In genomic region chr1:155967410-155968400, GRCh38 we compare ENCODE assay signal across 7 cellular contexts. TPM values are rescaled to one million over a fixed set of nuclear protein-coding genes. Genes with fewer than 3 reads are reported as not detected.
A peak's percentile ranks its signal among the peaks of the same experiment; 100 is the strongest.
DNase-seq lines count a peak whose midpoint lies in the region; TF ChIP-seq lines count a peak whose summit lies in the region.
"Had no signal": no experiment of that assay in that cellular context is flagged by ENCODE, and none has a peak within 500 bp of the region (broad histone marks: within the 10 kb centered on the region; RNA-seq: fewer than 3 reads in every experiment).

No MANE protein-coding gene starts in this region.

- H3K4me3 ChIP-seq in effector memory CD4-positive, alpha-beta T cell (ENCODE audit: insufficient read depth, low read depth, low read length, poor library complexity, severe bottlenecking): peak overlapping the region; percentile 1
- H3K4me3 ChIP-seq in prostate gland (no peak overlapping the region), Karpas-422 (ENCODE audit: low read length) (no peak overlapping the region)
- H3K4me3 ChIP-seq: HAP-1 had no signal

- H2AFZ ChIP-seq in Karpas-422 (ENCODE audit: low read length): no peak overlapping the region

- no peaks in the 10 kb centered on the region for H3K9me3 ChIP-seq in effector memory CD4-positive, alpha-beta T cell (ENCODE audit: control insufficient read depth, low read length)
- H3K9me3 ChIP-seq in prostate gland (no peaks in the 10 kb centered on the region), Karpas-422 (ENCODE audit: low read length) (no peaks in the 10 kb centered on the region)
- H3K9me3 ChIP-seq: HAP-1 had no signal

- H3K4me2 ChIP-seq in Karpas-422 (ENCODE audit: low read depth, low read length, poor library complexity, severe bottlenecking): no peak overlapping the region

- TF ChIP-seq CTCF in prostate gland (IDR thresholded peaks at IDR 0.05): no peak

- H3K36me3 ChIP-seq in effector memory CD4-positive, alpha-beta T cell (ENCODE audit: control insufficient read depth, insufficient read depth, low read length): peaks cover 58% of the 10 kb centered on the region
- H3K36me3 ChIP-seq in prostate gland: peaks cover 0 to 2% of the 10 kb centered on the region in 2 donors
- H3K36me3 ChIP-seq in Karpas-422 (ENCODE audit: insufficient read depth, low read length): peaks cover 39% of the 10 kb centered on the region; the same call in 1 of the 2 replicates

- no peak for TF ChIP-seq POLR2A in prostate gland (IDR thresholded peaks at IDR 0.05)

- peaks cover 59% of the 10 kb centered on the region for H3K4me1 ChIP-seq in effector memory CD4-positive, alpha-beta T cell (ENCODE audit: control insufficient read depth, insufficient read depth, low read length, poor library complexity, severe bottlenecking)
- H3K4me1 ChIP-seq in prostate gland (replicated peaks) (no peaks in the 10 kb centered on the region), Karpas-422 (ENCODE audit: low read length) (peaks cover 44% of the 10 kb centered on the region)
- H3K4me1 ChIP-seq: HAP-1 had no signal

- peak; percentile 43 for DNase-seq in NOMO-1 treated with DMSO at 0.1 percent for 48 hours (lab: John Stamatoyannopoulos, UW; ENCODE audit: unreplicated experiment)
- no peak for DNase-seq in effector memory CD4-positive, alpha-beta T cell
- no peak for DNase-seq in prostate gland (ENCODE audit: low spot score)
- DNase-seq in NCI-H345 (lab: John Stamatoyannopoulos, UW): no peak
- no peak for DNase-seq in NCI-H187 (lab: John Stamatoyannopoulos, UW)
- no peak for DNase-seq in Karpas-422

- no peaks in the 10 kb centered on the region for H3K27me3 ChIP-seq in effector memory CD4-positive, alpha-beta T cell (replicated peaks; ENCODE audit: control insufficient read depth, insufficient read depth, low read length, poor library complexity, severe bottlenecking)
- H3K27me3 ChIP-seq in prostate gland (replicated peaks; ENCODE audit: insufficient read depth) (no peaks in the 10 kb centered on the region), Karpas-422 (ENCODE audit: low read length) (no peaks in the 10 kb centered on the region)

- peak overlapping the region; percentile 62 for H3K27ac ChIP-seq in effector memory CD4-positive, alpha-beta T cell (ENCODE audit: insufficient read depth, low read length, poor library complexity, severe bottlenecking)
- peak overlapping the region; percentile 24 to 35 for H3K27ac ChIP-seq in prostate gland
- no peak overlapping the region for H3K27ac ChIP-seq in Karpas-422 (ENCODE audit: low read length)

- intact Hi-C loops in prostate gland (cut with DNase I): no loop called here

- H3K9ac ChIP-seq in Karpas-422 (ENCODE audit: low read length): no peak overlapping the region

- WGBS in prostate gland: 59% methylated on average over 19 of the region's 19 CpGs

- H3K9me2 ChIP-seq in Karpas-422 (replicated peaks; ENCODE audit: insufficient read depth, low read length): no peaks in the 10 kb centered on the region

- H4K20me1 ChIP-seq in Karpas-422 (ENCODE audit: insufficient read depth, low read depth, low read length): peaks cover 45% of the 10 kb centered on the region; the same call in 1 of the 2 replicates

- peaks cover 63% of the 10 kb centered on the region for H3K79me2 ChIP-seq in Karpas-422 (ENCODE audit: low read length)

RNA-seq across cellular contexts. Expression of gene ARHGEF2, which starts 10.6 kb away (rescaled TPM):
- 10 to 100 TPM; 35.8 to 66.2 TPM for total RNA-seq in prostate gland
- total RNA-seq in Karpas-422 (2014; rRNA removed; shearing (Covaris generic); ENCODE audit: low replicate concordance): 85.1 and 207 TPM in 2 replicates

RNA-seq across cellular contexts. Expression of gene RXFP4, which starts 26.3 kb away (rescaled TPM):
- total RNA-seq in prostate gland: not detected
- not detected in 2 replicates for total RNA-seq in Karpas-422 (2014; rRNA removed; shearing (Covaris generic); ENCODE audit: low replicate concordance)

RNA-seq across cellular contexts. Expression of gene KHDC4, which starts 33.5 kb away (rescaled TPM):
- total RNA-seq in prostate gland: 10 to 100 TPM; 49.8 to 66.1 TPM
- 42.7 and 63.2 TPM in 2 replicates for total RNA-seq in Karpas-422 (2014; rRNA removed; shearing (Covaris generic); ENCODE audit: low replicate concordance)

RNA-seq across cellular contexts. Expression of gene SSR2, which starts 53.0 kb away (rescaled TPM):
- 100 to 1,000 TPM; 201 to 229 TPM for total RNA-seq in prostate gland
- total RNA-seq in Karpas-422 (2014; rRNA removed; shearing (Covaris generic); ENCODE audit: low replicate concordance): 145 and 205 TPM in 2 replicates

RNA-seq across cellular contexts. Expression of gene RIT1, which starts 56.6 kb away (rescaled TPM):
- 10 to 100 TPM; 20.8 to 21.8 TPM for total RNA-seq in prostate gland
- total RNA-seq in Karpas-422 (2014; rRNA removed; shearing (Covaris generic); ENCODE audit: low replicate concordance): 12.2 and 12.8 TPM in 2 replicates
